1 cellular context compared by ENCODE assay signal in genomic region chr12:132214906-132215643, GRCh38.
TF ChIP-seq lines count a peak whose summit lies in the region.

No MANE protein-coding gene starts in this region.

TF ChIP-seq in GM23338, 12 proteins besides CTCF, POLR2A, EP300 and RAD21 (continued from another document):
- TF ChIP-seq ZNF462 (CRISPR knock-in tag; IDR thresholded peaks at IDR 0.05) (no peak), CREB1 (CRISPR knock-in tag; IDR thresholded peaks at IDR 0.05; ENCODE audit: low read depth) (no peak), JUNB (IDR thresholded peaks at IDR 0.05; ENCODE audit: unreplicated experiment) (no peak), ZNF331 (CRISPR knock-in tag; IDR thresholded peaks at IDR 0.05; ENCODE audit: low read depth) (no peak), POLR2AphosphoS5 (IDR thresholded peaks at IDR 0.05; ENCODE audit: low read depth) (no peak), STAT1 (IDR thresholded peaks at IDR 0.05; ENCODE audit: unreplicated experiment) (no peak)
